Comparison of ENCODE assay signal across 7 cellular contexts in the genomic region with DNA sequence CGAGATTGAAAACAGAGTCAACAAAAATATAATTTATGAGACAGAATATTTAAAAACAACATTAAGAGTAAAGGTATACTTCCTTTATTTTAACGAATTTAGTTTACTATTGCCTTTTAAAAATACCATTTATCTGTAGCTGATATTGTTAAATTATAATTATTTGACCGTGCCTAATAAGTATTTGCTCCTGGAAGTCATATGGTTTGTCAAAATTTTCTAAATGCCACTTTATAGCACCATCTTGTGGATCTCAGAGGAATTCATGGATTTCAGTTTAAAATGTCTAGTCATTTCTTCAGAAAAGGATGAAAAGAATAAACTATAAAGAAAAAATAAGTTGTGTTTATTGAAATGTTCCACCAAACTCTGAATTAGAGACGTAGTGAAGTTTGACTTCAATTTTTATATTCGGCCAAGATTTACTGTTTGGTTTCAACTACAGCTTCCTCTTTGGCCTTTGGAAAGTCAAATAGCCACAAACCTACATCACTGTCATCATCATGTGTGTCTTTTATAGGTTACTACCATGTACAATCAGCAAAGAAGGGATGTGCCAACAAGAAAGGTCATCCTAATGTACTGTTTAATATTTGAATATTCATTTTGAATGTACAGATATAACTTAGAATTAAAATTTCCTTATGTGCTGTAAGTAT. TPM values are rescaled to one million over a fixed set of nuclear protein-coding genes. Genes with fewer than 3 reads are reported as not detected.
A peak's percentile ranks its signal among the peaks of the same experiment; 100 is the strongest.
DNase-seq lines count a peak whose midpoint lies in the region; ATAC-seq, FAIRE-seq and TF ChIP-seq lines count a peak whose summit lies in the region.

No MANE protein-coding gene starts in this region.

- ATAC-seq in naive thymus-derived CD4-positive, alpha-beta T cell: peak; percentile 42
- ATAC-seq in GM18861 (IDR thresholded peaks at IDR 0.05; ENCODE audit: unreplicated experiment): no peak
- no peak for ATAC-seq in activated CD4-positive, alpha-beta T cell treated with anti-CD3 and anti-CD28 coated beads for 36 hours

- no peaks in the 10 kb centered on the region for H3K9me3 Mint-ChIP-seq in naive thymus-derived CD4-positive, alpha-beta T cell
- no peaks in the 10 kb centered on the region for H3K9me3 Mint-ChIP-seq in activated CD4-positive, alpha-beta T cell treated with anti-CD3 and anti-CD28 coated beads for 36 hours (ENCODE audit: low read depth)

- H3K4me1 Mint-ChIP-seq in naive thymus-derived CD4-positive, alpha-beta T cell: no peaks in the 10 kb centered on the region
- H3K4me1 Mint-ChIP-seq in activated CD4-positive, alpha-beta T cell treated with anti-CD3 and anti-CD28 coated beads for 36 hours: no peaks in the 10 kb centered on the region

- peaks cover 4% of the 10 kb centered on the region for H3K27me3 ChIP-seq in bronchial epithelial cell (ENCODE audit: control insufficient read depth, insufficient read depth, low read length)
- no peaks in the 10 kb centered on the region for H3K27me3 ChIP-seq in naive thymus-derived CD4-positive, alpha-beta T cell (ENCODE audit: control insufficient read depth in 2 of 2, insufficient read depth in 2 of 2, low read length in 2 of 2)

- no peak overlapping the region for H3K27ac Mint-ChIP-seq in naive thymus-derived CD4-positive, alpha-beta T cell
- no peak overlapping the region for H3K27ac Mint-ChIP-seq in activated CD4-positive, alpha-beta T cell treated with anti-CD3 and anti-CD28 coated beads for 36 hours

- H3K36me3 Mint-ChIP-seq in naive thymus-derived CD4-positive, alpha-beta T cell: no peaks in the 10 kb centered on the region
- no peaks in the 10 kb centered on the region for H3K36me3 Mint-ChIP-seq in activated CD4-positive, alpha-beta T cell treated with anti-CD3 and anti-CD28 coated beads for 36 hours (ENCODE audit: low read depth)

- peaks cover 6 to 57% (median 17%) of the 10 kb centered on the region in 5 donors for H3K27me3 Mint-ChIP-seq in naive thymus-derived CD4-positive, alpha-beta T cell
- peaks cover 21% of the 10 kb centered on the region for H3K27me3 Mint-ChIP-seq in activated CD4-positive, alpha-beta T cell treated with anti-CD3 and anti-CD28 coated beads for 36 hours

- TF ChIP-seq CTCF in GM12873 (IDR thresholded peaks at IDR 0.05; ENCODE audit: insufficient read depth, low read depth, low read length, missing control alignments): peak; percentile 39
- peak; percentile 15 for TF ChIP-seq CTCF in bronchial epithelial cell (IDR thresholded peaks at IDR 0.05; ENCODE audit: insufficient read depth, low read length, severe bottlenecking)

- CTCF ChIA-PET in naive thymus-derived CD4-positive, alpha-beta T cell (lab: Charles Lee): interaction anchor here (0.6 to 0.7 kb wide), 2 partner anchors 20 to 674 kb away, joined by 3 read pairs; no protein-coding TSS in a partner anchor
- CTCF ChIA-PET in activated CD4-positive, alpha-beta T cell treated with anti-CD3 and anti-CD28 coated beads for 36 hours (lab: Charles Lee): interaction anchor here (0.9 to 1.6 kb wide), 6 partner anchors 9 to 1547 kb away, joined by 3 to 6 read pairs (median 4); no protein-coding TSS in a partner anchor

- H3K4me1 ChIP-seq in naive thymus-derived CD4-positive, alpha-beta T cell (ENCODE audit: control insufficient read depth in 2 of 2, insufficient read depth in 2 of 2, low read length in 2 of 2): no peaks in the 10 kb centered on the region

- H3K4me3 Mint-ChIP-seq in naive thymus-derived CD4-positive, alpha-beta T cell: no peak overlapping the region
- H3K4me3 Mint-ChIP-seq in activated CD4-positive, alpha-beta T cell treated with anti-CD3 and anti-CD28 coated beads for 36 hours: no peak overlapping the region

- no peak for FAIRE-seq in bronchial epithelial cell (lab: Jason Lieb, UNC)

- no peak overlapping the region for H3K4me3 ChIP-seq in bronchial epithelial cell (ENCODE audit: low read depth, low read length)
- H3K4me3 ChIP-seq in naive thymus-derived CD4-positive, alpha-beta T cell (ENCODE audit: low read length): no peak overlapping the region

- intact Hi-C loops in naive thymus-derived CD4-positive, alpha-beta T cell (cut with micrococcal nuclease): loop anchor here (1.0 to 10.0 kb wide), 5 partner anchors 10 to 1547 kb away; partner anchors contain the start of gene FTCDNL1 (in 1 of the 2)
- intact Hi-C loops in activated CD4-positive, alpha-beta T cell treated with anti-CD3 and anti-CD28 coated beads for 36 hours (cut with DNase I, micrococcal nuclease): loop anchor here (1.0 kb wide), 1 partner anchor 157 kb away; no protein-coding TSS in a partner anchor

- peak; percentile 43 for DNase-seq in NCI-H2081 treated with DMSO at 0.1 percent for 48 hours (lab: John Stamatoyannopoulos, UW)
- peak; percentile 48 for DNase-seq in bronchial epithelial cell (ENCODE audit: low read depth)
- DNase-seq in naive thymus-derived CD4-positive, alpha-beta T cell: peak in 1 of 9 donors; percentile 3
- DNase-seq in mucosa of gallbladder (ENCODE audit: low spot score): no peak
- no peak for DNase-seq in activated CD4-positive, alpha-beta T cell treated with anti-CD3 and anti-CD28 coated beads for 36 hours

- H3K9me3 ChIP-seq in naive thymus-derived CD4-positive, alpha-beta T cell (ENCODE audit: control insufficient read depth in 2 of 3, low read length in 3 of 3): no peaks in the 10 kb centered on the region

- POLR2A ChIA-PET in naive thymus-derived CD4-positive, alpha-beta T cell (lab: Charles Lee): no interaction called here
- POLR2A ChIA-PET in activated CD4-positive, alpha-beta T cell treated with anti-CD3 and anti-CD28 coated beads for 36 hours (lab: Charles Lee): no interaction called here

- H3K27ac ChIP-seq in naive thymus-derived CD4-positive, alpha-beta T cell (ENCODE audit: low read depth, low read length): no peak overlapping the region

- H3K36me3 ChIP-seq in bronchial epithelial cell (ENCODE audit: control insufficient read depth, insufficient read depth, low read length): no peaks in the 10 kb centered on the region
- no peaks in the 10 kb centered on the region for H3K36me3 ChIP-seq in naive thymus-derived CD4-positive, alpha-beta T cell (ENCODE audit: control insufficient read depth in 2 of 3, insufficient read depth in 3 of 3, low read length in 3 of 3)

RNA-seq across cellular contexts. Expression of gene FTCDNL1, which starts 10.3 kb away (rescaled TPM):
- 0.53 and 1.0 TPM in 2 replicates for total RNA-seq in bronchial epithelial cell
- 1 to 10 TPM; 1.2 to 3.7 (median 2.6) TPM for total RNA-seq in naive thymus-derived CD4-positive, alpha-beta T cell
- 1 to 10 TPM in 1 of 2 donors, under 1 TPM in 1; 0.60 to 1.9 TPM for polyA plus RNA-seq in naive thymus-derived CD4-positive, alpha-beta T cell
- 3.1 TPM for total RNA-seq in mucosa of gallbladder
- total RNA-seq in activated CD4-positive, alpha-beta T cell treated with anti-CD3 and anti-CD28 coated beads for 36 hours: 1 to 10 TPM; 3.8 to 4.3 TPM

RNA-seq across cellular contexts. Expression of gene C2orf69, which starts 49.8 kb away (rescaled TPM):
- total RNA-seq in bronchial epithelial cell (10.2 and 10.3 TPM in 2 replicates), mucosa of gallbladder (11.9 TPM)
- 10 to 100 TPM; 10.1 to 15.4 (median 12.7) TPM for total RNA-seq in naive thymus-derived CD4-positive, alpha-beta T cell
- polyA plus RNA-seq in naive thymus-derived CD4-positive, alpha-beta T cell: 10 to 100 TPM; 10.7 to 10.9 TPM
- total RNA-seq in activated CD4-positive, alpha-beta T cell treated with anti-CD3 and anti-CD28 coated beads for 36 hours: 10 to 100 TPM; 12.4 to 15.3 TPM

Comparison
In these comparisons a context has a peak if more than half of its experiments do, and no peak if none do; other contexts are left out.
1. DNase-seq: peak in NCI-H2081 treated with DMSO at 0.1 percent for 48 hours (single experiment) and bronchial epithelial cell (single experiment); none in mucosa of gallbladder (single experiment) and activated CD4-positive, alpha-beta T cell treated with anti-CD3 and anti-CD28 coated beads for 36 hours (single experiment).